20 cellular contexts compared by ENCODE assay signal in genomic region chr6:91761621-91762020, GRCh38.
"Had no signal": no experiment of that assay in that cellular context is flagged by ENCODE, and none has a peak within 500 bp of the region (broad histone marks: within the 10 kb centered on the region; RNA-seq: fewer than 3 reads in every experiment).

No MANE protein-coding gene starts in this region.

- H3K36me3 ChIP-seq: esophagus squamous epithelium, ovary, right lobe of liver, tibial artery had no signal

- DNase-seq: cortex of kidney; effector memory CD8-positive, alpha-beta T cell; erythroblast; esophagus squamous epithelium; natural killer cell; occipital lobe; ovary; posterior cingulate gyrus; psoas muscle; retina; right lobe of liver; stimulated activated CD4-positive, alpha-beta T cell treated with anti-CD3 and anti-CD28 coated beads, Interleukin-12 subunit alpha, Interleukin-12 subunit beta, amount 100 ng/mL, for 4 hours; stimulated activated CD4-positive, alpha-beta T cell treated with anti-CD3 and anti-CD28 coated beads, Interleukin-1b, Interleukin-23, amount 100 ng/mL, for 48 hours; stimulated activated CD4-positive, alpha-beta T cell treated with anti-CD3 and anti-CD28 coated beads, Interleukin-4, amount 100 ng/mL, for 1 hour; stimulated activated CD8-positive, alpha-beta memory T cell treated with anti-CD3 and anti-CD28 coated beads, Interleukin-4, amount 100 ng/mL, for 48 hours; stimulated activated naive CD4-positive, alpha-beta T cell; stimulated activated naive CD8-positive, alpha-beta T cell treated with anti-CD3 and anti-CD28 coated beads, Interleukin-15, amount 100 ng/mL, for 72 hours; tibial artery had no signal

- H3K4me2 ChIP-seq: smooth muscle cell had no signal

- H3K27ac ChIP-seq: esophagus squamous epithelium, ovary, psoas muscle, right lobe of liver, tibial artery had no signal

- H3K4me1 ChIP-seq: esophagus squamous epithelium, psoas muscle, right lobe of liver, tibial artery had no signal

- H3K9me3 ChIP-seq: esophagus squamous epithelium, ovary, psoas muscle, right lobe of liver, tibial artery had no signal

- H3K27me3 ChIP-seq: esophagus squamous epithelium, ovary, right lobe of liver, tibial artery had no signal

- H3K4me3 ChIP-seq: esophagus squamous epithelium, lung, ovary, psoas muscle, right lobe of liver, smooth muscle cell, tibial artery had no signal
